In genomic region chr22:48222742-48223487, GRCh38 we compare ENCODE assay signal across 17 cellular contexts.
A peak's percentile ranks its signal among the peaks of the same experiment; 100 is the strongest.
DNase-seq lines count a peak whose midpoint lies in the region; ATAC-seq, FAIRE-seq and TF ChIP-seq lines count a peak whose summit lies in the region.
"Had no signal": no experiment of that assay in that cellular context is flagged by ENCODE, and none has a peak within 500 bp of the region (broad histone marks: within the 10 kb centered on the region; RNA-seq: fewer than 3 reads in every experiment).

No MANE protein-coding gene starts in this region.

- H3K9me3 ChIP-seq in right atrium auricular region (peaks cover 0 to 12% of the 10 kb centered on the region in 2 donors), heart left ventricle (peaks cover 0 to 15% (median 3%) of the 10 kb centered on the region in 12 donors), neuronal stem cell (replicated peaks in 1 of 2; ENCODE audit: control insufficient read depth in 2 of 2, insufficient read depth in 1 of 2, low read depth in 1 of 2, low read length in 2 of 2) (no peaks in the 10 kb centered on the region)

- no peak for TF ChIP-seq POLR2A in heart left ventricle (IDR thresholded peaks at IDR 0.05)

- no peak overlapping the region for H3K27ac Mint-ChIP-seq in type B pancreatic cell
- H3K27ac Mint-ChIP-seq: B cell; CD4-positive, alpha-beta T cell; GM23338 had no signal

- H4K8ac ChIP-seq in neuronal stem cell (ENCODE audit: low read depth, low read length), result no peak overlapping the region

- H4K91ac ChIP-seq in neuronal stem cell (ENCODE audit: low read depth, low read length, poor library complexity), result no peak overlapping the region

- peak overlapping the region; percentile 74 for H2AK5ac ChIP-seq in neuronal stem cell (ENCODE audit: low read depth, low read length)

- DNase-seq in right atrium auricular region (ENCODE audit: low spot score) (peak; percentile 43), heart left ventricle (no peak), iPS-NIHi7 (ENCODE audit: extremely low spot score) (peak; percentile 3), neuronal stem cell (ENCODE audit: low spot score) (no peak), type B pancreatic cell (ENCODE audit: extremely low spot score, unreplicated experiment) (peak; percentile 54), inferior parietal cortex (ENCODE audit: extremely low spot score) (no peak), frontal cortex (ENCODE audit: low spot score in 2 of 2) (no peak), HCEC 1CT (no peak)
- DNase-seq: ACHN; Calu3; CD4-positive, alpha-beta T cell; DMS 273 treated with DMSO at 0.1 percent for 48 hours; H7 had no signal

- no peak for FAIRE-seq in frontal cortex (lab: Jason Lieb, UNC)
- FAIRE-seq: GM12878, GM18507 had no signal

- intact Hi-C loops in heart left ventricle (cut with DNase I), result no loop called here

- H3K27ac ChIP-seq in right atrium auricular region, result no peak overlapping the region
- no peak overlapping the region for H3K27ac ChIP-seq in heart left ventricle
- no peak overlapping the region for H3K27ac ChIP-seq in neuronal stem cell (replicated peaks; ENCODE audit: low read length)

- H3K9me3 Mint-ChIP-seq in type B pancreatic cell, result no peaks in the 10 kb centered on the region
- H3K9me3 Mint-ChIP-seq: CD4-positive, alpha-beta T cell had no signal

- WGBS in heart left ventricle, 4 donors, result 76 to 82% (median 76%) methylated on average over 12 to 13 of the region's 13 CpGs
- WGBS in neuronal stem cell (ENCODE audit: extremely low coverage in 2 of 2, insufficient read length in 2 of 2, insufficient replicate concordance in 1 of 2), 2 donors, result no CpG with 5 or more reads among the region's 13 CpGs

- no peaks in the 10 kb centered on the region for H3K36me3 Mint-ChIP-seq in type B pancreatic cell

- H3K4me1 Mint-ChIP-seq in type B pancreatic cell (ENCODE audit: unreplicated experiment), result no peaks in the 10 kb centered on the region
- H3K4me1 Mint-ChIP-seq: B cell had no signal

- H3K36me3 ChIP-seq in right atrium auricular region (no peaks in the 10 kb centered on the region), heart left ventricle (no peaks in the 10 kb centered on the region), neuronal stem cell (replicated peaks in 1 of 2; ENCODE audit: control insufficient read depth in 2 of 2, insufficient read depth in 2 of 2, low read length in 2 of 2) (no peaks in the 10 kb centered on the region)

- no peaks in the 10 kb centered on the region for H3K4me1 ChIP-seq in right atrium auricular region
- H3K4me1 ChIP-seq in heart left ventricle, result no peaks in the 10 kb centered on the region
- H3K4me1 ChIP-seq in neuronal stem cell (ENCODE audit: control insufficient read depth in 2 of 2, insufficient read depth in 1 of 2, low read depth in 1 of 2, low read length in 2 of 2), result peaks cover 0 to 2% of the 10 kb centered on the region in 2 donors

- no peak overlapping the region for H3K4me2 ChIP-seq in neuronal stem cell (ENCODE audit: insufficient read depth, low read length, poor library complexity, severe bottlenecking)
- H3K4me2 ChIP-seq: GM23338 had no signal

- no peak overlapping the region for H2BK120ac ChIP-seq in neuronal stem cell (ENCODE audit: low read depth, low read length)

- no peak overlapping the region for H3K4ac ChIP-seq in neuronal stem cell (ENCODE audit: low read length)

- H3K4me3 Mint-ChIP-seq in type B pancreatic cell, result no peak overlapping the region
- H3K4me3 Mint-ChIP-seq: B cell; CD4-positive, alpha-beta T cell; GM23338 had no signal

- peak overlapping the region; percentile 23 for H3K18ac ChIP-seq in neuronal stem cell (ENCODE audit: low read length)

- no peaks in the 10 kb centered on the region for H3K79me1 ChIP-seq in neuronal stem cell (ENCODE audit: low read depth, low read length)

- H3K4me3 ChIP-seq in right atrium auricular region (no peak overlapping the region), heart left ventricle (no peak overlapping the region), neuronal stem cell (ENCODE audit: low read length in 2 of 2) (peak overlapping the region in 1 of 2 donors; percentile 21)
- H3K4me3 ChIP-seq: GM12878, GM23338 had no signal

- ATAC-seq in heart left ventricle, result no peak
- ATAC-seq: GM12878, GM23338 had no signal

- H3K27me3 ChIP-seq in right atrium auricular region (no peaks in the 10 kb centered on the region), heart left ventricle (peaks cover 0 to 21% (median 0%) of the 10 kb centered on the region in 9 donors), neuronal stem cell (ENCODE audit: control insufficient read depth in 3 of 3, insufficient read depth in 3 of 3, low read depth in 1 of 3, low read length in 3 of 3) (no peaks in the 10 kb centered on the region)

- TF ChIP-seq CTCF in right atrium auricular region (IDR thresholded peaks at IDR 0.05) (no peak), heart left ventricle (IDR thresholded peaks at IDR 0.05) (no peak), type B pancreatic cell (conservative IDR thresholded peaks at IDR 0.05) (no peak)

- H2BK12ac ChIP-seq in neuronal stem cell (ENCODE audit: low read length), result no peak overlapping the region

- no peak overlapping the region for H2AFZ ChIP-seq in neuronal stem cell (ENCODE audit: low read length)
- H2AFZ ChIP-seq: GM23338 had no signal

- H3K14ac ChIP-seq in neuronal stem cell (ENCODE audit: low read length), result no peak overlapping the region

- H3K23ac ChIP-seq in neuronal stem cell (ENCODE audit: low read depth, low read length, poor library complexity), result no peak overlapping the region

- H2BK5ac ChIP-seq in neuronal stem cell (ENCODE audit: low read length), result no peak overlapping the region

- H3K27me3 Mint-ChIP-seq in type B pancreatic cell, result peaks cover 18% of the 10 kb centered on the region
- H3K27me3 Mint-ChIP-seq: CD4-positive, alpha-beta T cell had no signal

- no peak overlapping the region for H2BK15ac ChIP-seq in neuronal stem cell (ENCODE audit: low read length)

- H3K9ac ChIP-seq in neuronal stem cell (ENCODE audit: low read depth, low read length, poor library complexity), result no peak overlapping the region

Comparison
In these comparisons a context has a peak if more than half of its experiments do, and no peak if none do; other contexts are left out.
1. DNase-seq: peak in right atrium auricular region (single experiment), iPS-NIHi7 (single experiment) and type B pancreatic cell (single experiment); none in heart left ventricle (0 of 5), neuronal stem cell (single experiment), inferior parietal cortex (single experiment), frontal cortex (0 of 2) and HCEC 1CT (single experiment).